Comparison of ENCODE assay signal across 8 cellular contexts in genomic region chr1:207321045-207321789, GRCh38. TPM values are rescaled to one million over a fixed set of nuclear protein-coding genes. Genes with fewer than 3 reads are reported as not detected.
A peak's percentile ranks its signal among the peaks of the same experiment; 100 is the strongest.
DNase-seq lines count a peak whose midpoint lies in the region; FAIRE-seq and TF ChIP-seq lines count a peak whose summit lies in the region.

TSS of gene CD55 (plus strand) at chr1:207321678. CDS start at chr1:207321766, 88 bp downstream.

- H3K27me3 ChIP-seq in Caco-2 (replicated peaks; ENCODE audit: control insufficient read depth, insufficient read depth, low read length) (no peaks in the 10 kb centered on the region), OCI-LY1 (ENCODE audit: insufficient read depth, low read length) (no peaks in the 10 kb centered on the region)

- H3K27ac ChIP-seq in OCI-LY1 (ENCODE audit: low read depth, low read length, poor library complexity, severe bottlenecking), result peak within 1 kb of the TSS; percentile 46

- 0 out of 2 replicates have a peak within 1 kb of the TSS, but pooled peaks have one; percentile 25 for H2AFZ ChIP-seq in OCI-LY1 (ENCODE audit: low read length)

- H4K20me1 ChIP-seq in OCI-LY1 (ENCODE audit: insufficient read depth, low read length), result no peaks in the 10 kb centered on the region

- BruUV-seq in Caco-2 (replicated peaks; lab: Mats Ljungman, UMichigan), result no TSS peak

- H3K4me3 ChIP-seq in Caco-2 (ENCODE audit: low read depth, low read length) (peak within 1 kb of the TSS; percentile 80), OCI-LY1 (ENCODE audit: low read depth, low read length, poor library complexity, severe bottlenecking) (peak within 1 kb of the TSS; percentile 79)

- intact Hi-C loops in Caco-2 (cut with micrococcal nuclease; ENCODE audit: unreplicated experiment), result loop anchor here (1.0 kb wide), 3 partner anchors 80 to 268 kb away; partner anchors contain the start of genes C4BPB and PFKFB2

- 0 out of 2 replicates have a peak, but pooled peaks cover 1% of the 10 kb centered on the region for H3K36me3 ChIP-seq in Caco-2 (ENCODE audit: control insufficient read depth, insufficient read depth, low read length)
- H3K36me3 ChIP-seq in OCI-LY1 (ENCODE audit: insufficient read depth, low read length), result peaks cover 9% of the 10 kb centered on the region; the same call in 1 of the 2 replicates

- H3K4me2 ChIP-seq in OCI-LY1 (ENCODE audit: low read length), result peak within 1 kb of the TSS; percentile 76

- H3K27me3 Mint-ChIP-seq in Caco-2 (ENCODE audit: insufficient read depth, unreplicated experiment) (no peaks in the 10 kb centered on the region), mesothelial cell of epicardium (ENCODE audit: low read depth) (peaks cover 8% of the 10 kb centered on the region)

- H3K9me2 ChIP-seq in OCI-LY1 (ENCODE audit: low read depth, low read length), result no peaks in the 10 kb centered on the region

- H3K79me2 ChIP-seq in OCI-LY1 (ENCODE audit: insufficient read depth, low read length), result no peaks in the 10 kb centered on the region

- H3K9me3 Mint-ChIP-seq in Caco-2 (ENCODE audit: unreplicated experiment), result no peaks in the 10 kb centered on the region
- H3K9me3 Mint-ChIP-seq in mesothelial cell of epicardium, result no peaks in the 10 kb centered on the region

- H3K4me1 Mint-ChIP-seq in Caco-2 (ENCODE audit: low read depth, unreplicated experiment) (peaks cover 17% of the 10 kb centered on the region), mesothelial cell of epicardium (peaks cover 36% of the 10 kb centered on the region)

- H3K27ac Mint-ChIP-seq in Caco-2 (ENCODE audit: unreplicated experiment) (peak within 1 kb of the TSS; percentile 95), mesothelial cell of epicardium (peak within 1 kb of the TSS; percentile 99)

- POLR2A ChIA-PET in Caco-2 (lab: Charles Lee), result interaction anchor here (0.6 to 1.7 kb wide), 12 partner anchors 15 to 1689 kb away, joined by 3 to 21 read pairs (median 6); partner anchors contain the start of genes C1orf116, C4BPB, ELK4 and PFKFB2

- H3K9me3 ChIP-seq in Caco-2, result no peaks in the 10 kb centered on the region
- H3K9me3 ChIP-seq in OCI-LY1 (ENCODE audit: low read length), result no peaks in the 10 kb centered on the region

- H3K36me3 Mint-ChIP-seq in Caco-2 (ENCODE audit: insufficient read depth, unreplicated experiment), result peaks cover 45% of the 10 kb centered on the region
- H3K36me3 Mint-ChIP-seq in mesothelial cell of epicardium, result peaks cover 4% of the 10 kb centered on the region

- H3K4me1 ChIP-seq in Caco-2, result peaks cover 39% of the 10 kb centered on the region
- peaks cover 9% of the 10 kb centered on the region for H3K4me1 ChIP-seq in OCI-LY1 (ENCODE audit: insufficient read depth, low read length, severe bottlenecking)

- peak; percentile 46 for FAIRE-seq in endometrium (lab: Jason Lieb, UNC)

- H3K4me3 Mint-ChIP-seq in Caco-2 (ENCODE audit: unreplicated experiment), result peak within 1 kb of the TSS; percentile 83
- H3K4me3 Mint-ChIP-seq in mesothelial cell of epicardium, result peak within 1 kb of the TSS; percentile 92

- peak within 1 kb of the TSS; percentile 74 for H3K9ac ChIP-seq in OCI-LY1 (ENCODE audit: low read length)

- CTCF ChIA-PET in Caco-2 (lab: Charles Lee), result interaction anchor here (0.5 to 1.3 kb wide), 6 partner anchors 80 to 1663 kb away, joined by 3 to 7 read pairs (median 5); partner anchors contain the start of gene PFKFB2

- no peaks in the 10 kb centered on the region for H3F3A ChIP-seq in OCI-LY1 (ENCODE audit: insufficient read depth, low read length)

- DNase-seq in Caco-2 (peak; percentile 99), GM20000 (ENCODE audit: low spot score) (peak; percentile 93), HT-29 (ENCODE audit: low spot score) (peak; percentile 97), mesothelial cell of epicardium (ENCODE audit: low spot score in 2 of 2, unreplicated experiment in 2 of 2) (peak; percentile 50 to 79)
- DNase-seq in activated CD8-positive, alpha-beta memory T cell treated with anti-CD3 and anti-CD28 coated beads, Interleukin-2, amount 50 U/mL, for 48 hours, result peak; percentile 96
- peak; percentile 98 for DNase-seq in stimulated activated CD8-positive, alpha-beta memory T cell treated with anti-CD3 and anti-CD28 coated beads, Interleukin-15, amount 100 ng/mL, for 48 hours (ENCODE audit: low read depth in 2 of 2)

- TF ChIP-seq CTCF in Caco-2 (IDR thresholded peaks at IDR 0.05; ENCODE audit: insufficient read depth in 1 of 2, low read depth in 1 of 2, low read length in 1 of 2, severe bottlenecking in 1 of 2, unreplicated experiment in 1 of 2) (peak; percentile 34 to 41), GM20000 (IDR thresholded peaks at IDR 0.05; ENCODE audit: extremely low read depth, missing control alignments) (peak; percentile 16), OCI-LY1 (IDR thresholded peaks at IDR 0.05; ENCODE audit: low read length) (no peak; the same call in 1 of the 2 replicates), mesothelial cell of epicardium (IDR thresholded peaks at IDR 0.05; ENCODE audit: unreplicated experiment) (peak; percentile 19)

RNA-seq across cellular contexts. Expression of gene CD55, which starts in this region (rescaled TPM):
- total RNA-seq in Caco-2 (2022) (195 and 197 TPM in 2 replicates), mesothelial cell of epicardium (35.1 to 37.9 TPM (median 35.3 TPM) in 3 replicates)
- 55.0 and 65.9 TPM in 2 replicates for total RNA-seq in HT-29 (2014; rRNA removed; shearing (Covaris generic))

Comparison
In these comparisons a context has a peak if more than half of its experiments do, and no peak if none do; other contexts are left out.
1. Peak in every context shown above with its lines: DNase-seq, H3K4me3 ChIP-seq and H3K27ac ChIP-seq.